ENCODE assay signal across 31 cellular contexts in genomic region chr1:22700121-22700520, GRCh38. TPM values are rescaled to one million over a fixed set of nuclear protein-coding genes. Genes with fewer than 3 reads are reported as not detected.
"Had no signal": no experiment of that assay in that cellular context is flagged by ENCODE, and none has a peak within 500 bp of the region (broad histone marks: within the 10 kb centered on the region; RNA-seq: fewer than 3 reads in every experiment).

No MANE protein-coding gene starts in this region.

- H3K27ac ChIP-seq: brain microvascular endothelial cell, coronary artery, dorsolateral prefrontal cortex, esophagus muscularis mucosa, foreskin keratinocyte, gastrocnemius medialis, heart left ventricle had no signal

- H3K9me3 ChIP-seq: esophagus muscularis mucosa, gastrocnemius medialis, heart left ventricle had no signal

- FAIRE-seq: astrocyte, bronchial epithelial cell had no signal

- DNase-seq: activated CD4-positive, alpha-beta memory T cell treated with anti-CD3 and anti-CD28 coated beads, Interleukin-2, amount 10 ng/mL, durations not matched to agents 7 days and 5 days; activated CD4-positive, alpha-beta T cell treated with anti-CD3 and anti-CD28 coated beads for 36 hours; activated CD4-positive, alpha-beta T cell treated with anti-CD3 and anti-CD28 coated beads, Interleukin-2, amount 10 ng/mL, durations not matched to agents 24 days and 14 days; activated CD4-positive, alpha-beta T cell treated with anti-CD3 and anti-CD28 coated beads, Interleukin-2, amount 50 U/mL, for 4 hours; activated CD4-positive, CD25-positive, alpha-beta regulatory T cell; activated CD4-positive, CD25-positive, alpha-beta regulatory T cell treated with anti-CD3 and anti-CD28 coated beads, Interleukin-2, amount 50 U/mL, for 72 hours; activated CD8-positive, alpha-beta memory T cell treated with anti-CD3 and anti-CD28 coated beads, Interleukin-2, amount 50 U/mL, for 48 hours; activated effector memory CD4-positive, alpha-beta T cell treated with Interleukin-2 at 50 U/mL for 16 hours; activated gamma-delta T cell treated with Interleukin-2 at 50 U/mL for 16 hours; activated naive CD4-positive, alpha-beta T cell treated with anti-CD3 and anti-CD28 coated beads, Interleukin-2, amount 50 U/mL, for 16 hours; activated naive CD4-positive, alpha-beta T cell treated with Interleukin-2 at 50 U/mL for 16 hours; activated T-cell treated with anti-CD3 and anti-CD28 coated beads for 4 hours; activated T-cell treated with anti-CD3 and anti-CD28 coated beads, Interleukin-2, amount 50 U/mL, for 24 hours; activated T-cell treated with anti-CD3 and anti-CD28 coated beads, Interleukin-2, amount 50 U/mL, for 72 hours; amniotic stem cell; anterior cingulate cortex; brain microvascular endothelial cell; dorsolateral prefrontal cortex; effector memory CD4-positive, alpha-beta T cell; endodermal cell; foreskin keratinocyte; gastrocnemius medialis; glutamatergic neuron; heart left ventricle; T-helper 2 cell had no signal

- H3K4me3 ChIP-seq: coronary artery, dorsolateral prefrontal cortex, esophagus muscularis mucosa, gastrocnemius medialis, heart left ventricle had no signal

- ATAC-seq: activated CD4-positive, alpha-beta T cell treated with anti-CD3 and anti-CD28 coated beads for 36 hours; activated T-cell treated with anti-CD3 and anti-CD28 coated beads, Interleukin-2, amount 50 U/mL, for 72 hours; foreskin keratinocyte; gastrocnemius medialis; heart left ventricle had no signal

- H3K4me1 ChIP-seq: esophagus muscularis mucosa, foreskin keratinocyte, gastrocnemius medialis, heart left ventricle had no signal

- H3K36me3 ChIP-seq: brain microvascular endothelial cell, esophagus muscularis mucosa, gastrocnemius medialis, heart left ventricle had no signal

- H3K27me3 ChIP-seq: brain microvascular endothelial cell, dorsolateral prefrontal cortex, esophagus muscularis mucosa, gastrocnemius medialis, heart left ventricle had no signal

RNA-seq across cellular contexts. Expression of gene EPHB2, which starts 10.5 kb away (rescaled TPM):
- total RNA-seq: activated CD4-positive, alpha-beta memory T cell treated with anti-CD3 and anti-CD28 coated beads, Interleukin-2, amount 10 ng/mL, durations not matched to agents 7 days and 5 days; activated CD4-positive, alpha-beta T cell treated with anti-CD3 and anti-CD28 coated beads for 36 hours; activated CD4-positive, alpha-beta T cell treated with anti-CD3 and anti-CD28 coated beads, Interleukin-2, amount 10 ng/mL, durations not matched to agents 24 days and 14 days; T-helper 1 cell treated with Interleukin-12 subunit alpha and Interleukin-12 subunit beta and Interleukin-4 antibody, amounts not matched to agents 30 ng/mL and 1 ng/mL, for 36 hours had no signal

RNA-seq across cellular contexts. Expression of gene C1QB, which starts 47.1 kb away (rescaled TPM):
- total RNA-seq: activated CD4-positive, alpha-beta memory T cell treated with anti-CD3 and anti-CD28 coated beads, Interleukin-2, amount 10 ng/mL, durations not matched to agents 7 days and 5 days; activated CD4-positive, alpha-beta T cell treated with anti-CD3 and anti-CD28 coated beads for 36 hours; activated CD4-positive, alpha-beta T cell treated with anti-CD3 and anti-CD28 coated beads, Interleukin-2, amount 10 ng/mL, durations not matched to agents 24 days and 14 days; activated T-cell treated with anti-CD3 and anti-CD28 coated beads, Interleukin-2, amount 50 U/mL, for 72 hours; astrocyte; bronchial epithelial cell; endodermal cell; epithelial cell of proximal tubule; foreskin keratinocyte; T-helper 1 cell treated with Interleukin-12 subunit alpha and Interleukin-12 subunit beta and Interleukin-4 antibody, amounts not matched to agents 30 ng/mL and 1 ng/mL, for 36 hours had no signal
- polyA plus RNA-seq: foreskin keratinocyte had no signal

RNA-seq across cellular contexts. Expression of gene C1QC, which starts 56.7 kb away (rescaled TPM):
- total RNA-seq: activated CD4-positive, alpha-beta memory T cell treated with anti-CD3 and anti-CD28 coated beads, Interleukin-2, amount 10 ng/mL, durations not matched to agents 7 days and 5 days; activated CD4-positive, alpha-beta T cell treated with anti-CD3 and anti-CD28 coated beads for 36 hours; activated CD4-positive, alpha-beta T cell treated with anti-CD3 and anti-CD28 coated beads, Interleukin-2, amount 10 ng/mL, durations not matched to agents 24 days and 14 days; activated T-cell treated with anti-CD3 and anti-CD28 coated beads, Interleukin-2, amount 50 U/mL, for 72 hours; astrocyte; bronchial epithelial cell; endodermal cell; epithelial cell of proximal tubule; foreskin keratinocyte; T-helper 1 cell treated with Interleukin-12 subunit alpha and Interleukin-12 subunit beta and Interleukin-4 antibody, amounts not matched to agents 30 ng/mL and 1 ng/mL, for 36 hours had no signal
- polyA plus RNA-seq: foreskin keratinocyte had no signal
